ENCODE assay signal across 11 cellular contexts in genomic region chr6:11198663-11199603, GRCh38. TPM values are rescaled to one million over a fixed set of nuclear protein-coding genes. Genes with fewer than 3 reads are reported as not detected.
A peak's percentile ranks its signal among the peaks of the same experiment; 100 is the strongest.
DNase-seq lines count a peak whose midpoint lies in the region; ATAC-seq, FAIRE-seq and TF ChIP-seq lines count a peak whose summit lies in the region.
"Had no signal": no experiment of that assay in that cellular context is flagged by ENCODE, and none has a peak within 500 bp of the region (broad histone marks: within the 10 kb centered on the region; RNA-seq: fewer than 3 reads in every experiment).

No MANE protein-coding gene starts in this region.

- no peaks in the 10 kb centered on the region for H3K36me3 ChIP-seq in H1 (ENCODE audit: control insufficient read depth in 2 of 4, insufficient read depth in 4 of 4, low read length in 3 of 4)

- peak; percentile 90 for ATAC-seq in stimulated activated naive CD8-positive, alpha-beta T cell treated with anti-CD3 and anti-CD28 coated beads, Interleukin-15, amount 100 ng/mL, for 72 hours
- ATAC-seq in HG03439 (IDR thresholded peaks at IDR 0.05; ENCODE audit: unreplicated experiment) = no peak

- no peak overlapping the region for H2BK20ac ChIP-seq in H1 (ENCODE audit: low read length)

- CTCF ChIA-PET in H1 (lab: Charles Lee; ENCODE audit: partially characterized antibody) = interaction anchor here (0.7 to 0.8 kb wide), 2 partner anchors 17 to 290 kb away, joined by 3 to 5 read pairs; no protein-coding TSS in a partner anchor

- TF ChIP-seq POLR2A in H1 (IDR thresholded peaks at IDR 0.05; ENCODE audit: control extremely low read depth in 1 of 2, low read depth in 2 of 2, low read length in 2 of 2) = no peak

- H3K4me1 ChIP-seq in H1 (replicated peaks in 1 of 4; ENCODE audit: control insufficient read depth in 3 of 4, insufficient read depth in 4 of 4, low read length in 3 of 4) = peaks cover 15 to 38% (median 36%) of the 10 kb centered on the region in 4 experiments

- FAIRE-seq in H1 (lab: Jason Lieb, UNC) = no peak

- H2BK5ac ChIP-seq in H1 (ENCODE audit: low read depth, low read length) = no peak overlapping the region

- no peak overlapping the region for H3K14ac ChIP-seq in H1 (ENCODE audit: insufficient read length)

- no peaks in the 10 kb centered on the region for H3K23me2 ChIP-seq in H1 (ENCODE audit: low read depth, low read length)

- 96% methylated on average over 5 of the region's 5 CpGs; no CpG with 5 or more reads in 1 of the 2 experiments for WGBS in H1 (ENCODE audit: extremely low coverage in 1 of 2, insufficient coverage in 1 of 2, insufficient read length in 1 of 2, insufficient replicate concordance in 2 of 2, low coverage in 1 of 2, low lambda C conversion rate in 2 of 2, missing lambda C conversion rate in 1 of 2), 2 experiments

- peaks cover 74% of the 10 kb centered on the region for H3K36me3 Mint-ChIP-seq in activated T-cell treated with anti-CD3 and anti-CD28 coated beads, Interleukin-2, amount 50 U/mL, for 24 hours (ENCODE audit: low read depth)

- H2AFZ ChIP-seq in H1 (ENCODE audit: low read length) = no peak overlapping the region
- H2AFZ ChIP-seq: GM23248 had no signal

- H3K4me3 Mint-ChIP-seq in activated T-cell treated with anti-CD3 and anti-CD28 coated beads, Interleukin-2, amount 50 U/mL, for 24 hours = no peak overlapping the region
- H3K4me3 Mint-ChIP-seq in stimulated activated naive CD8-positive, alpha-beta T cell treated with anti-CD3 and anti-CD28 coated beads, Interleukin-15, amount 100 ng/mL, for 72 hours = peak overlapping the region; percentile 34 to 67
- H3K4me3 Mint-ChIP-seq: CD14-positive monocyte had no signal

- no peak overlapping the region for H3K4me2 ChIP-seq in H1 (ENCODE audit: insufficient read depth in 1 of 2, low read depth in 2 of 2, low read length in 2 of 2)

- H3K27ac ChIP-seq in H1 (ENCODE audit: low read depth, low read length) = no peak overlapping the region
- H3K27ac ChIP-seq: GM23248 had no signal

- H4K5ac ChIP-seq in H1 (ENCODE audit: insufficient read length, low read depth, low read length) = no peak overlapping the region

- POLR2A ChIA-PET in H1 (lab: Charles Lee; ENCODE audit: partially characterized antibody) = interaction anchor here (1.3 kb wide), 1 partner anchor 33 kb away, joined by 4 read pairs; the partner anchor contains the start of gene NEDD9

- no peaks in the 10 kb centered on the region for H3K9me3 Mint-ChIP-seq in activated T-cell treated with anti-CD3 and anti-CD28 coated beads, Interleukin-2, amount 50 U/mL, for 24 hours
- no peaks in the 10 kb centered on the region for H3K9me3 Mint-ChIP-seq in stimulated activated naive CD8-positive, alpha-beta T cell treated with anti-CD3 and anti-CD28 coated beads, Interleukin-15, amount 100 ng/mL, for 72 hours

- H4K20me1 ChIP-seq in H1 (replicated peaks in 1 of 2; ENCODE audit: control insufficient read depth in 1 of 2, insufficient read depth in 2 of 2, low read length in 2 of 2) = no peaks in the 10 kb centered on the region

- no peak for TF ChIP-seq CTCF in H1 (IDR thresholded peaks at IDR 0.05; ENCODE audit: control extremely low read depth in 1 of 3, insufficient read depth in 1 of 3, low read depth in 1 of 3, low read length in 3 of 3)

- no peak overlapping the region for H3K4ac ChIP-seq in H1 (replicated peaks; ENCODE audit: insufficient read length, low read depth, low read length)

- DNase-seq in activated T-cell treated with anti-CD3 and anti-CD28 coated beads, Interleukin-2, amount 50 U/mL, for 24 hours = no peak
- DNase-seq in activated T-cell treated with anti-CD3 and anti-CD28 coated beads for 4 hours (no peak), NCI-H1105 (lab: John Stamatoyannopoulos, UW) (peak; percentile 12), H1 (ENCODE audit: low read depth in 1 of 2, low spot score in 2 of 2) (no peak), G401 (ENCODE audit: low spot score) (no peak), cerebellum (ENCODE audit: low spot score) (no peak)
- peak; percentile 26 to 41 for DNase-seq in stimulated activated naive CD8-positive, alpha-beta T cell treated with anti-CD3 and anti-CD28 coated beads, Interleukin-15, amount 100 ng/mL, for 72 hours
- DNase-seq: GM23248, NCI-H510A had no signal

- H4K8ac ChIP-seq in H1 (ENCODE audit: extremely low read depth, insufficient read depth, low read length) = no peak overlapping the region

- TF ChIP-seq EP300 in H1 (IDR thresholded peaks at IDR 0.05; ENCODE audit: borderline replicate concordance in 1 of 2, low read depth in 2 of 2, low read length in 2 of 2) = no peak

- peak overlapping the region; percentile 54 for H2BK120ac ChIP-seq in H1 (replicated peaks; ENCODE audit: low read depth, low read length)

- no peak for TF ChIP-seq RAD21 in H1 (IDR thresholded peaks at IDR 0.05 in 1 of 2, conservative IDR thresholded peaks at IDR 0.05 in 1 of 2; ENCODE audit: low read depth in 2 of 2, low read length in 2 of 2)

- H2BK15ac ChIP-seq in H1 (ENCODE audit: low read length) = 0 out of 2 replicates have a peak overlapping the region, but pooled peaks have one; percentile 24

- H3K9ac ChIP-seq in H1 (replicated peaks in 1 of 4; ENCODE audit: extremely low read depth in 1 of 4, low read depth in 3 of 4, low read length in 3 of 4) = no peak overlapping the region
- H3K9ac ChIP-seq: GM23248 had no signal

- H3K27me3 ChIP-seq in H1 (replicated peaks in 1 of 4; ENCODE audit: control insufficient read depth in 3 of 4, extremely low read depth in 1 of 4, insufficient read depth in 3 of 4, low read length in 3 of 4) = no peaks in the 10 kb centered on the region; a peak in 1 of 7 replicates

- H3K4me1 Mint-ChIP-seq in activated T-cell treated with anti-CD3 and anti-CD28 coated beads, Interleukin-2, amount 50 U/mL, for 24 hours (ENCODE audit: low read depth) = peaks cover 59% of the 10 kb centered on the region
- peaks cover 88% of the 10 kb centered on the region for H3K4me1 Mint-ChIP-seq in stimulated activated naive CD8-positive, alpha-beta T cell treated with anti-CD3 and anti-CD28 coated beads, Interleukin-15, amount 100 ng/mL, for 72 hours

- H3K18ac ChIP-seq in H1 (ENCODE audit: extremely low read depth, low read length) = no peak overlapping the region

- no peak overlapping the region; the same call in 1 of the 2 replicates for H2AK5ac ChIP-seq in H1 (ENCODE audit: low read depth, low read length)

- peak overlapping the region; percentile 67 for H3K27ac Mint-ChIP-seq in activated T-cell treated with anti-CD3 and anti-CD28 coated beads, Interleukin-2, amount 50 U/mL, for 24 hours
- H3K27ac Mint-ChIP-seq in stimulated activated naive CD8-positive, alpha-beta T cell treated with anti-CD3 and anti-CD28 coated beads, Interleukin-15, amount 100 ng/mL, for 72 hours = peak overlapping the region; percentile 8 to 92

- no peak overlapping the region for H3K23ac ChIP-seq in H1 (ENCODE audit: insufficient read length)

- in situ Hi-C loops in G401 (cut with HindIII; ENCODE audit: low sequenced_read_pairs) = no loop called here

- H3K4me3 ChIP-seq in H1 (ENCODE audit: extremely low read depth in 1 of 4, insufficient read depth in 2 of 4, low read depth in 3 of 4, low read length in 4 of 4) = no peak overlapping the region
- H3K4me3 ChIP-seq: GM23248 had no signal

- no peak overlapping the region for H3K56ac ChIP-seq in H1 (replicated peaks; ENCODE audit: insufficient read length, low read depth, low read length)

- no peaks in the 10 kb centered on the region for H3K27me3 Mint-ChIP-seq in activated T-cell treated with anti-CD3 and anti-CD28 coated beads, Interleukin-2, amount 50 U/mL, for 24 hours
- no peaks in the 10 kb centered on the region for H3K27me3 Mint-ChIP-seq in stimulated activated naive CD8-positive, alpha-beta T cell treated with anti-CD3 and anti-CD28 coated beads, Interleukin-15, amount 100 ng/mL, for 72 hours

- 0 out of 2 replicates have a peak overlapping the region, but pooled peaks have one; percentile 20 for H2BK12ac ChIP-seq in H1 (ENCODE audit: low read depth, low read length)

- no peak overlapping the region for H4K91ac ChIP-seq in H1 (replicated peaks; ENCODE audit: insufficient read length, low read length)

- no peaks in the 10 kb centered on the region for H3K79me2 ChIP-seq in H1 (ENCODE audit: control insufficient read depth in 1 of 2, insufficient read depth in 2 of 2, low read length in 2 of 2)

- no peaks in the 10 kb centered on the region for H3K9me3 ChIP-seq in H1 (ENCODE audit: insufficient read depth in 2 of 2, low read depth in 1 of 2, low read length in 1 of 2)

- no peaks in the 10 kb centered on the region for H3K79me1 ChIP-seq in H1 (ENCODE audit: low read depth, low read length)

TF ChIP-seq in H1, 55 proteins besides CTCF, POLR2A, EP300 and RAD21:
- no peak for TF ChIP-seq SUZ12 (IDR thresholded peaks at IDR 0.05; ENCODE audit: low read length)
- no peak for TF ChIP-seq ASH2L (IDR thresholded peaks at IDR 0.05; ENCODE audit: low read length)
- no peak for TF ChIP-seq RXRA (IDR thresholded peaks at IDR 0.05; ENCODE audit: insufficient read depth, low read depth, low read length)
- TF ChIP-seq CREB1 (IDR thresholded peaks at IDR 0.05) = no peak

RNA-seq across cellular contexts. Expression of gene NEDD9, which starts 33.5 kb away (rescaled TPM):
- total RNA-seq in H1 (2021; fragmentation: NEBNext Ultra II Directional; extraction: Animal tissue kit (Norgen Biotek cat#: 25700)) = 12.0 and 12.8 TPM in 2 replicates
- polyA plus RNA-seq in H1 (2011; rRNA removed) = 3.6 and 5.7 TPM in 2 replicates
- polyA plus RNA-seq in H1 (2011; cell fraction: cytosol; rRNA removed) = 5.1 TPM
- 6.5 TPM for polyA plus RNA-seq in H1 (2011; cell fraction: nucleus; rRNA removed)
- 2.8 to 5.6 TPM (median 3.9 TPM) in 4 replicates for polyA plus RNA-seq in H1 (2012, experiment 1 of 2)
- polyA plus RNA-seq in H1 (2012, experiment 2 of 2) = 1.6 TPM
- polyA plus RNA-seq in H1 (2013, experiment 1 of 2) = 4.9 TPM
- polyA plus RNA-seq in H1 (2013, experiment 2 of 2) = 4.8 TPM
- polyA minus RNA-seq in H1 (2011; rRNA and poly(A)+ RNA removed) = 10.0 and 13.9 TPM in 2 replicates
- 5.9 TPM for polyA minus RNA-seq in H1 (2011; cell fraction: cytosol; rRNA and poly(A)+ RNA removed)
- 5.2 TPM for polyA minus RNA-seq in H1 (2011; cell fraction: nucleus; rRNA and poly(A)+ RNA removed)
- 83.1 and 96.4 TPM in 2 replicates for total RNA-seq in G401 (2014; rRNA removed; shearing (Covaris generic))
- total RNA-seq in cerebellum = 9.7 TPM

Comparison
In these comparisons a context has a peak if more than half of its experiments do, and no peak if none do; other contexts are left out.
1. DNase-seq: peak in NCI-H1105 (single experiment) and stimulated activated naive CD8-positive, alpha-beta T cell treated with anti-CD3 and anti-CD28 coated beads, Interleukin-15, amount 100 ng/mL, for 72 hours (2 of 2); none in activated T-cell treated with anti-CD3 and anti-CD28 coated beads, Interleukin-2, amount 50 U/mL, for 24 hours (single experiment), activated T-cell treated with anti-CD3 and anti-CD28 coated beads for 4 hours (single experiment), H1 (0 of 2), G401 (single experiment) and cerebellum (single experiment).